Comparison of ENCODE assay signal across 32 cellular contexts in the genomic region with DNA sequence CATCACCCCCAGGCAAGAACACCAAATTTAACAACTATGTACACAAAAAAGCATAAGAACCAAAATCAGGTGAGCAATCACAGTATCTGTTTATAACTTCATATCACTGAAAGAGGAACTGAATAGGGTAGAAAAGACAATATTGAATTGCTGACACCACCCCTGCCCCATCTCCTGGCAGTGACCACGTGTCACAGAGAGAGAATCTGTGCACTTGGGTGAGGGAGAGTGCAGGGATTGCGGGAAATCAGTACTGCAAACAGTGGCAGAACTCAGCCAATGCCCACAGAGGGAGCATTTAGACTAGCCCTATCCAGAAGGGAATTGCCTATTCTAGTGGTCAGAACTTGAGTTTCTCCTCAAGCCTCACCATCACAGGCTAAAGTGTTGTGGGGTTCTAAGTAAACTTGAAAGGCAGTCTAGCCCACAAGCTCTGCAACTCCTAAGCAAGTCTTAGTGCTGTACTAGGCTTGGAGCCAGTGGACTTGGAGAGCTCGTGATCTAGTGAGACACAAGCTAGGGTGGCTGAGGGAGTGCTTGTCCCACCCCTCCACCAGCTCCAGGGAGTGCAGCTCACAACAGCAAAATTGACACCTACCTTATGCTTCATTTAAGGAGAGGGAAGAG.
"Had no signal": no experiment of that assay in that cellular context is flagged by ENCODE, and none has a peak within 500 bp of the region (broad histone marks: within the 10 kb centered on the region; RNA-seq: fewer than 3 reads in every experiment).

No MANE protein-coding gene starts in this region.

- H3K4me1 Mint-ChIP-seq: activated B cell treated with CpG ODN at 0.5 μM for 24 hours; activated CD4-positive, alpha-beta T cell treated with anti-CD3 and anti-CD28 coated beads, Interleukin-2, amount 10 ng/mL, durations not matched to agents 24 days and 14 days; activated naive CD4-positive, alpha-beta T cell treated with anti-CD3 and anti-CD28 coated beads, Interleukin-2, amount 10 ng/mL, durations not matched to agents 7 days and 5 days; activated naive CD4-positive, alpha-beta T cell treated with anti-CD3 and anti-CD28 coated beads, Interleukin-2, amount 50 U/mL, for 24 hours; activated naive CD8-positive, alpha-beta T cell treated with anti-CD3 and anti-CD28 coated beads, Interleukin-2, amount 10 ng/mL, durations not matched to agents 7 days and 5 days; activated naive CD8-positive, alpha-beta T cell treated with anti-CD3 and anti-CD28 coated beads, Interleukin-2, amount 50 U/mL, for 24 hours; brain had no signal

- DNase-seq: activated B cell treated with CpG ODN at 0.5 μM for 24 hours; activated CD4-positive, alpha-beta memory T cell treated with anti-CD3 and anti-CD28 coated beads for 36 hours; activated CD4-positive, alpha-beta T cell treated with anti-CD3 and anti-CD28 coated beads for 4 hours; activated CD4-positive, alpha-beta T cell treated with anti-CD3 and anti-CD28 coated beads, Interleukin-2, amount 10 ng/mL, durations not matched to agents 24 days and 14 days; activated CD4-positive, alpha-beta T cell treated with anti-CD3 and anti-CD28 coated beads, Interleukin-2, amount 50 U/mL, for 1 hour; activated CD4-positive, alpha-beta T cell treated with anti-CD3 and anti-CD28 coated beads, Interleukin-2, amount 50 U/mL, for 4 hours; activated CD4-positive, CD25-positive, alpha-beta regulatory T cell treated with anti-CD3 and anti-CD28 coated beads, Interleukin-2, amount 50 U/mL, for 72 hours; activated CD8-positive, alpha-beta memory T cell treated with anti-CD3 and anti-CD28 coated beads, Interleukin-2, amount 50 U/mL, for 48 hours; activated CD8-positive, alpha-beta T cell treated with anti-CD3 and anti-CD28 coated beads for 36 hours; activated effector memory CD4-positive, alpha-beta T cell treated with Interleukin-2 at 50 U/mL for 16 hours; activated gamma-delta T cell; activated naive CD4-positive, alpha-beta T cell treated with anti-CD3 and anti-CD28 coated beads, Interleukin-2, amount 10 ng/mL, durations not matched to agents 7 days and 5 days; activated naive CD4-positive, alpha-beta T cell treated with Interleukin-2 at 50 U/mL for 16 hours; activated naive CD8-positive, alpha-beta T cell treated with anti-CD3 and anti-CD28 coated beads, Interleukin-2, amount 10 ng/mL, durations not matched to agents 7 days and 5 days; activated naive CD8-positive, alpha-beta T cell treated with anti-CD3 and anti-CD28 coated beads, Interleukin-2, amount 50 U/mL, for 24 hours; activated T-cell treated with anti-CD3 and anti-CD28 coated beads, Interleukin-2, amount 50 U/mL, for 24 hours; activated T-cell treated with anti-CD3 and anti-CD28 coated beads, Interleukin-2, amount 50 U/mL, for 48 hours; amygdala; anterior cingulate cortex; central memory CD4-positive, alpha-beta T cell; T-helper 1 cell; T-helper 2 cell; T-helper 9 cell had no signal

- H3K27ac ChIP-seq: ascending aorta, VCaP had no signal

- H3K9me3 ChIP-seq: ascending aorta had no signal

- H3K27ac Mint-ChIP-seq: activated B cell treated with CpG ODN at 0.5 μM for 24 hours; activated CD4-positive, alpha-beta memory T cell treated with anti-CD3 and anti-CD28 coated beads for 36 hours; activated CD4-positive, alpha-beta T cell treated with anti-CD3 and anti-CD28 coated beads, Interleukin-2, amount 10 ng/mL, durations not matched to agents 24 days and 14 days; activated CD8-positive, alpha-beta T cell treated with anti-CD3 and anti-CD28 coated beads for 36 hours; activated naive CD4-positive, alpha-beta T cell treated with anti-CD3 and anti-CD28 coated beads, Interleukin-2, amount 10 ng/mL, durations not matched to agents 7 days and 5 days; activated naive CD4-positive, alpha-beta T cell treated with anti-CD3 and anti-CD28 coated beads, Interleukin-2, amount 50 U/mL, for 24 hours; activated naive CD8-positive, alpha-beta T cell; activated naive CD8-positive, alpha-beta T cell treated with anti-CD3 and anti-CD28 coated beads, Interleukin-2, amount 10 ng/mL, durations not matched to agents 7 days and 5 days; activated naive CD8-positive, alpha-beta T cell treated with anti-CD3 and anti-CD28 coated beads, Interleukin-2, amount 50 U/mL, for 24 hours; activated T-cell treated with anti-CD3 and anti-CD28 coated beads, Interleukin-2, amount 50 U/mL, for 24 hours; activated T-helper 2 cell treated with anti-CD3 and anti-CD28 coated beads, Interferon-gamma antibody, Interleukin-2, Interleukin-4, amounts not matched to agents 10 μg/mL and 5 μg/mL and 100 μg/mL, durations not matched to agents 14 hours and 24 hours and 36 hours; brain; T-helper 1 cell treated with Interleukin-12 subunit alpha and Interleukin-12 subunit beta and Interleukin-4 antibody, amounts not matched to agents 30 μg/mL and 1 μg/mL, for 36 hours; T-helper 2 cell treated with Interferon-gamma antibody and Interleukin-4, amounts not matched to agents 5 μg/mL and 100 μg/mL, for 36 hours had no signal

- H3K36me3 ChIP-seq: ascending aorta had no signal

- H3K36me3 Mint-ChIP-seq: activated CD4-positive, alpha-beta memory T cell treated with anti-CD3 and anti-CD28 coated beads for 36 hours; activated naive CD4-positive, alpha-beta T cell treated with anti-CD3 and anti-CD28 coated beads, Interleukin-2, amount 10 ng/mL, durations not matched to agents 7 days and 5 days; activated naive CD8-positive, alpha-beta T cell treated with anti-CD3 and anti-CD28 coated beads, Interleukin-2, amount 10 ng/mL, durations not matched to agents 7 days and 5 days; brain had no signal

- H3K4me3 ChIP-seq: ascending aorta had no signal

- H3K4me1 ChIP-seq: ascending aorta had no signal

- H3K27me3 Mint-ChIP-seq: activated CD4-positive, alpha-beta T cell treated with anti-CD3 and anti-CD28 coated beads, Interleukin-2, amount 10 ng/mL, durations not matched to agents 24 days and 14 days; activated naive CD4-positive, alpha-beta T cell treated with anti-CD3 and anti-CD28 coated beads, Interleukin-2, amount 10 ng/mL, durations not matched to agents 7 days and 5 days had no signal

- FAIRE-seq: TTC549 had no signal

- H3K27me3 ChIP-seq: ascending aorta had no signal

- ATAC-seq: activated CD8-positive, alpha-beta T cell treated with anti-CD3 and anti-CD28 coated beads for 36 hours; activated naive CD8-positive, alpha-beta T cell treated with anti-CD3 and anti-CD28 coated beads, Interleukin-2, amount 50 U/mL, for 24 hours had no signal

- H3K4me3 Mint-ChIP-seq: activated B cell treated with CpG ODN at 0.5 μM for 24 hours; activated CD4-positive, alpha-beta memory T cell treated with anti-CD3 and anti-CD28 coated beads for 36 hours; activated CD4-positive, alpha-beta T cell treated with anti-CD3 and anti-CD28 coated beads, Interleukin-2, amount 10 ng/mL, durations not matched to agents 24 days and 14 days; activated CD8-positive, alpha-beta T cell treated with anti-CD3 and anti-CD28 coated beads for 36 hours; activated naive CD4-positive, alpha-beta T cell treated with anti-CD3 and anti-CD28 coated beads, Interleukin-2, amount 10 ng/mL, durations not matched to agents 7 days and 5 days; activated naive CD4-positive, alpha-beta T cell treated with anti-CD3 and anti-CD28 coated beads, Interleukin-2, amount 50 U/mL, for 24 hours; activated naive CD8-positive, alpha-beta T cell; activated naive CD8-positive, alpha-beta T cell treated with anti-CD3 and anti-CD28 coated beads, Interleukin-2, amount 10 ng/mL, durations not matched to agents 7 days and 5 days; activated naive CD8-positive, alpha-beta T cell treated with anti-CD3 and anti-CD28 coated beads, Interleukin-2, amount 50 U/mL, for 24 hours; activated T-cell treated with anti-CD3 and anti-CD28 coated beads, Interleukin-2, amount 50 U/mL, for 24 hours; brain; T-helper 1 cell treated with Interleukin-12 subunit alpha and Interleukin-12 subunit beta and Interleukin-4 antibody, amounts not matched to agents 30 μg/mL and 1 μg/mL, for 36 hours; T-helper 2 cell treated with Interferon-gamma antibody and Interleukin-4, amounts not matched to agents 5 μg/mL and 100 μg/mL, for 36 hours had no signal
